In the genomic region with DNA sequence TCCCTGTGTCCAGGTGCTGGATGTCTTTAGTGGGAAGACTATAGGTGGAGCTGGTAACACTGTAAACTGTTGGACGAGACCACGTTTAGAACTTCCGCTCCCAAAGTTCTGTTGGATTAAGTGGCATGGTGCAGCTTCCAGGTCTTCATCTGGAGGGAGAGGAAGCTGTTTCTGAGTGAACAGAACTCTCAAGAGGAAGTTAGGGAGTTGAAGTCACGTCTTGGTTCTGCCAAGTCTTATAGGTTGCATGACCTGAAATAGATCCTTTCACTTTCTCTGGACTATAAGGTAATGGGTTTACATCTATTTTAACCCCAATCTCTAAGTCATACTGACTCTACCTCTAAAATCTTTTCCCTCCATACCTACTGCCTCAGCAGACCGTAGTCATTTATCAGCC, we compare ENCODE assay signal across 30 cellular contexts.
A peak's percentile ranks its signal among the peaks of the same experiment; 100 is the strongest.
DNase-seq lines count a peak whose midpoint lies in the region; ATAC-seq, FAIRE-seq and TF ChIP-seq lines count a peak whose summit lies in the region.
"Had no signal": no experiment of that assay in that cellular context is flagged by ENCODE, and none has a peak within 500 bp of the region (broad histone marks: within the 10 kb centered on the region; RNA-seq: fewer than 3 reads in every experiment).

No MANE protein-coding gene starts in this region.

- DNase-seq in NOMO-1 treated with DMSO at 0.1 percent for 48 hours (lab: John Stamatoyannopoulos, UW; ENCODE audit: unreplicated experiment) (peak; percentile 2), NOMO-1 treated with dmso at 0.1 percent for 144 hours (lab: John Stamatoyannopoulos, UW; ENCODE audit: unreplicated experiment) (no peak), SKM-1 treated with dmso at 0.1 percent for 144 hours (lab: John Stamatoyannopoulos, UW; ENCODE audit: unreplicated experiment) (peak; percentile 68), endothelial cell (ENCODE audit: low spot score) (no peak), small intestine (peak; percentile 8), GM13976 (ENCODE audit: low spot score) (no peak)
- no peak for DNase-seq in activated naive CD8-positive, alpha-beta T cell treated with anti-CD3 and anti-CD28 coated beads for 36 hours
- DNase-seq: activated CD4-positive, alpha-beta T cell treated with anti-CD3 and anti-CD28 coated beads for 4 hours; activated CD8-positive, alpha-beta memory T cell treated with anti-CD3 and anti-CD28 coated beads for 24 hours; amygdala; Calu3; DND-41; GM23248; hippocampal formation; NCI-H226; pancreas; retina; stimulated activated naive CD4-positive, alpha-beta T cell treated with Interleukin-2 at 50 U/mL for 16 hours; T-helper 17 cell; uterus had no signal

- no peaks in the 10 kb centered on the region for H3K9me3 Mint-ChIP-seq in endothelial cell (ENCODE audit: unreplicated experiment)
- no peaks in the 10 kb centered on the region for H3K9me3 Mint-ChIP-seq in activated naive CD8-positive, alpha-beta T cell treated with anti-CD3 and anti-CD28 coated beads for 36 hours
- H3K9me3 Mint-ChIP-seq: activated naive CD4-positive, alpha-beta T cell treated with anti-CD3 and anti-CD28 coated beads, Interleukin-2, amount 50 U/mL, for 24 hours; neural crest cell had no signal

- H3K27ac ChIP-seq in small intestine (ENCODE audit: low read depth in 1 of 2, low read length in 1 of 2), result peak overlapping the region in 1 of 2 donors; percentile 25
- H3K27ac ChIP-seq: breast epithelium, gastroesophageal sphincter, GM23248, pancreas, PC-9, SK-N-MC, uterus had no signal

- peaks cover 2% of the 10 kb centered on the region for H3K27me3 Mint-ChIP-seq in endothelial cell (ENCODE audit: unreplicated experiment)
- peaks cover 43% of the 10 kb centered on the region for H3K27me3 Mint-ChIP-seq in activated naive CD8-positive, alpha-beta T cell treated with anti-CD3 and anti-CD28 coated beads for 36 hours

- no peak for ATAC-seq in HG03469 (IDR thresholded peaks at IDR 0.05; ENCODE audit: unreplicated experiment)
- ATAC-seq: gastroesophageal sphincter, T-helper 17 cell had no signal

- H3K27ac Mint-ChIP-seq in endothelial cell (ENCODE audit: unreplicated experiment), result peak overlapping the region; percentile 95
- no peak overlapping the region for H3K27ac Mint-ChIP-seq in activated naive CD8-positive, alpha-beta T cell treated with anti-CD3 and anti-CD28 coated beads for 36 hours
- H3K27ac Mint-ChIP-seq: activated naive CD4-positive, alpha-beta T cell treated with anti-CD3 and anti-CD28 coated beads, Interleukin-2, amount 50 U/mL, for 24 hours; IgD-negative memory B cell; T-helper 17 cell had no signal

- H3K27me3 ChIP-seq in small intestine (ENCODE audit: control insufficient read depth in 2 of 2, insufficient read depth in 2 of 2, low read length in 2 of 2), result no peaks in the 10 kb centered on the region
- H3K27me3 ChIP-seq: pancreas, uterus had no signal

- no peaks in the 10 kb centered on the region for H3K9me3 ChIP-seq in small intestine (ENCODE audit: control insufficient read depth, low read depth)
- H3K9me3 ChIP-seq: breast epithelium, gastroesophageal sphincter, pancreas, uterus had no signal

- in situ Hi-C loops in GM13976 (cut with MboI; ENCODE audit: low sequenced_read_pairs, unreplicated experiment), result no loop called here

- no peak for FAIRE-seq in small intestine (lab: Jason Lieb, UNC)
- FAIRE-seq: A204.1, pancreas had no signal

- H3K4me3 Mint-ChIP-seq in endothelial cell (ENCODE audit: unreplicated experiment), result no peak overlapping the region
- no peak overlapping the region for H3K4me3 Mint-ChIP-seq in activated naive CD8-positive, alpha-beta T cell treated with anti-CD3 and anti-CD28 coated beads for 36 hours
- H3K4me3 Mint-ChIP-seq: activated naive CD4-positive, alpha-beta T cell treated with anti-CD3 and anti-CD28 coated beads, Interleukin-2, amount 50 U/mL, for 24 hours; CD14-positive monocyte; IgD-negative memory B cell; T-helper 17 cell had no signal

- TF ChIP-seq CTCF in endothelial cell (IDR thresholded peaks at IDR 0.05; ENCODE audit: unreplicated experiment), result no peak
- TF ChIP-seq CTCF in GM13976 (IDR thresholded peaks at IDR 0.05; ENCODE audit: borderline replicate concordance, control extremely low read depth, extremely low read depth, insufficient read depth, missing control alignments), result no peak

- H3K36me3 ChIP-seq in small intestine (ENCODE audit: control insufficient read depth in 2 of 2, insufficient read depth in 2 of 2, low read length in 2 of 2), result no peaks in the 10 kb centered on the region
- H3K36me3 ChIP-seq: breast epithelium, gastroesophageal sphincter, pancreas, uterus had no signal

- H3K4me1 Mint-ChIP-seq in endothelial cell (ENCODE audit: unreplicated experiment), result peaks cover 47% of the 10 kb centered on the region
- H3K4me1 Mint-ChIP-seq in activated naive CD8-positive, alpha-beta T cell treated with anti-CD3 and anti-CD28 coated beads for 36 hours, result no peaks in the 10 kb centered on the region
- H3K4me1 Mint-ChIP-seq: activated naive CD4-positive, alpha-beta T cell treated with anti-CD3 and anti-CD28 coated beads, Interleukin-2, amount 50 U/mL, for 24 hours; IgD-negative memory B cell; T-helper 17 cell had no signal

- H3K4me1 ChIP-seq in small intestine (ENCODE audit: control insufficient read depth in 2 of 2, insufficient read depth in 1 of 2, low read depth in 1 of 2, low read length in 1 of 2), result peaks cover 0 to 1% of the 10 kb centered on the region in 2 donors
- H3K4me1 ChIP-seq: breast epithelium, gastroesophageal sphincter, pancreas, uterus had no signal

- H3K36me3 Mint-ChIP-seq in endothelial cell (ENCODE audit: low read depth, unreplicated experiment), result no peaks in the 10 kb centered on the region
- H3K36me3 Mint-ChIP-seq in activated naive CD8-positive, alpha-beta T cell treated with anti-CD3 and anti-CD28 coated beads for 36 hours, result no peaks in the 10 kb centered on the region
- H3K36me3 Mint-ChIP-seq: activated naive CD4-positive, alpha-beta T cell treated with anti-CD3 and anti-CD28 coated beads, Interleukin-2, amount 50 U/mL, for 24 hours; CD14-positive monocyte; IgD-negative memory B cell had no signal

- no peak overlapping the region for H3K4me3 ChIP-seq in small intestine (ENCODE audit: low read depth in 1 of 2, low read length in 2 of 2)
- H3K4me3 ChIP-seq: breast epithelium, gastroesophageal sphincter, GM23248, pancreas, PC-9, SK-N-MC, uterus had no signal

- WGBS in small intestine, 3 donors, result 7 to 44% (median 24%) methylated on average over 5 of the region's 5 CpGs

Comparison
In these comparisons a context has a peak if more than half of its experiments do, and no peak if none do; other contexts are left out.
1. DNase-seq: peak in NOMO-1 treated with DMSO at 0.1 percent for 48 hours (single experiment), SKM-1 treated with dmso at 0.1 percent for 144 hours (single experiment) and small intestine (single experiment); none in NOMO-1 treated with dmso at 0.1 percent for 144 hours (single experiment), endothelial cell (single experiment), GM13976 (single experiment) and activated naive CD8-positive, alpha-beta T cell treated with anti-CD3 and anti-CD28 coated beads for 36 hours (single experiment).